In the genomic region with DNA sequence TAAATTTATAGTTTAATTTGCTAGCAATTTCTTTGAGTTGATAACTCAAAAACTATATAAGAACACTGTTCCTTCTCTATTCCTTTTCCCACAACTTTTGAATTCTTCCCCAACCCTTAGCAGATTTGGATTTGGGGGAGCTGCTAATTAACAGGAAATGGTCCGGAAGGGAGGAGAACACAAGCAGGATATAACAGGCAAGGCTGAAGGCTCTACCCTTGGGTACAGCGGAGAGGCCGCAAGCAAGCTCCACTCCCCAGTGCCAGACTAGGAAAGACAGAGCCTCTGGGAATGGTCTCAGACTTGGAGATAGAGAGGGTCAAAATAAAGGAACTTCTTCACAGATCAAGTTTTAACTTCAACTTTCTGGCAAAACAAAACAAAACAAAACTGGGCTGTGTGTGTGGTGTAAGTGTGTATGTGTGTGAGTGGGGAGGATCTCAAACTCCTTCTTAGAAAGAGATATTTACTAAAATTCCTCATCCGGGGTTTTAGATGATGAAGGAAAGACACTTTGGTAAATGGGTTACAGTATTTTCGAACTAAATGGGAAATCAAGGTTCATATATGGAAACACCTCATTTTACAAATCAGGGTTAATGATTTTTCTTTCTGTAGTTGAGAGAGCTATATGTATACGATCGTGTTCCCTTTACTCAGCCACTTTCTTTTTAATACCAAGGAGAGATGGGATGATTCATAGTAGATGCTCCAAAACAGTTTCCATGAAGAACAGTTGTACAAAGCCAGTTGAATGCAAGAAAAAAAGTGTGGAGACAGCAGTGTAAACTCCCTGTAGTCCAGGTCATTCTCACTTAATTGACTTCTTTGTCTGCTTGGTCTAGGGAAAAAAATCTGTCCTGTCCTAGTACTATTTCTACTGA, we compare ENCODE assay signal across 18 cellular contexts.
DNase-seq lines count a peak whose midpoint lies in the region; ATAC-seq, FAIRE-seq and TF ChIP-seq lines count a peak whose summit lies in the region.
"Had no signal": no experiment of that assay in that cellular context is flagged by ENCODE, and none has a peak within 500 bp of the region (broad histone marks: within the 10 kb centered on the region; RNA-seq: fewer than 3 reads in every experiment).

No MANE protein-coding gene starts in this region.

- FAIRE-seq in GM12892 (lab: Jason Lieb, UNC), result peak; percentile 9
- FAIRE-seq: D721Med had no signal

- H3K27me3 ChIP-seq in RWPE2 (ENCODE audit: insufficient read depth, poor library complexity, severe bottlenecking) (no peaks in the 10 kb centered on the region), prostate gland (replicated peaks; ENCODE audit: insufficient read depth) (no peaks in the 10 kb centered on the region), gastrocnemius medialis (no peaks in the 10 kb centered on the region)
- H3K27me3 ChIP-seq: BLaER1 had no signal

- WGBS in prostate gland, result 45% methylated on average over 7 of the region's 7 CpGs

- TF ChIP-seq POLR2A in GM12892 (IDR thresholded peaks at IDR 0.05; ENCODE audit: low read depth, low read length) (no peak), prostate gland (IDR thresholded peaks at IDR 0.05) (no peak), gastrocnemius medialis (IDR thresholded peaks at IDR 0.05) (no peak)

- H3K9me3 ChIP-seq in RWPE2 (ENCODE audit: severe bottlenecking) (no peaks in the 10 kb centered on the region), prostate gland (no peaks in the 10 kb centered on the region), gastrocnemius medialis (no peaks in the 10 kb centered on the region)
- H3K9me3 ChIP-seq: BLaER1 had no signal

- ATAC-seq in RWPE2 (ENCODE audit: low read depth), result peak; percentile 65
- ATAC-seq in gastrocnemius medialis, result no peak
- ATAC-seq in HG02973 (IDR thresholded peaks at IDR 0.05; ENCODE audit: unreplicated experiment), result no peak
- no peak for ATAC-seq in HG03175 (IDR thresholded peaks at IDR 0.05; ENCODE audit: unreplicated experiment)
- no peak for ATAC-seq in HG03095 (IDR thresholded peaks at IDR 0.05; ENCODE audit: unreplicated experiment)
- ATAC-seq: CD8-positive, alpha-beta T cell; Panc1; SK-N-SH treated with all-trans-retinoic acid at 6 μM for 48 hours had no signal

- H3K4me1 ChIP-seq in RWPE2 (ENCODE audit: insufficient read depth, poor library complexity, severe bottlenecking), result peaks cover 53% of the 10 kb centered on the region
- no peaks in the 10 kb centered on the region for H3K4me1 ChIP-seq in prostate gland (replicated peaks)
- peaks cover 6 to 8% of the 10 kb centered on the region in 2 donors for H3K4me1 ChIP-seq in gastrocnemius medialis
- H3K4me1 ChIP-seq: BLaER1 had no signal

- in situ Hi-C loops in gastrocnemius medialis (cut with MboI; ENCODE audit: low sequenced_read_pairs in 4 of 4), result no loop called here

- TF ChIP-seq CTCF in RWPE2 (IDR thresholded peaks at IDR 0.05; ENCODE audit: poor library complexity, severe bottlenecking), result no peak
- TF ChIP-seq CTCF in prostate gland (IDR thresholded peaks at IDR 0.05), result no peak
- TF ChIP-seq CTCF in gastrocnemius medialis (IDR thresholded peaks at IDR 0.05 in 4 of 5, conservative IDR thresholded peaks at IDR 0.05 in 1 of 5), result no peak

- peaks cover 18% of the 10 kb centered on the region for H3K36me3 ChIP-seq in RWPE2 (ENCODE audit: low read depth)
- no peaks in the 10 kb centered on the region for H3K36me3 ChIP-seq in prostate gland
- no peaks in the 10 kb centered on the region for H3K36me3 ChIP-seq in gastrocnemius medialis
- H3K36me3 ChIP-seq: BLaER1 had no signal

- peak overlapping the region; percentile 46 for H3K4me3 ChIP-seq in RWPE2 (ENCODE audit: severe bottlenecking)
- peak overlapping the region; percentile 1 to 7 for H3K4me3 ChIP-seq in prostate gland
- no peak overlapping the region for H3K4me3 ChIP-seq in gastrocnemius medialis
- H3K4me3 ChIP-seq: BLaER1 had no signal

- intact Hi-C loops in prostate gland (cut with DNase I) (no loop called here), gastrocnemius medialis (cut with DNase I; ENCODE audit: low total_unique reads) (no loop called here)

- peak overlapping the region; percentile 86 for H3K27ac ChIP-seq in RWPE2 (ENCODE audit: poor library complexity, severe bottlenecking)
- H3K27ac ChIP-seq in epithelial cell of prostate, result peak overlapping the region; percentile 80
- peak overlapping the region; percentile 30 to 35 for H3K27ac ChIP-seq in prostate gland
- no peak overlapping the region for H3K27ac ChIP-seq in gastrocnemius medialis
- H3K27ac ChIP-seq: BLaER1 had no signal

- no peak for DNase-seq in GM12892 (ENCODE audit: insufficient read length)
- no peak for DNase-seq in RWPE2 (ENCODE audit: low spot score)
- DNase-seq in epithelial cell of prostate (ENCODE audit: low read depth, low spot score), result no peak
- DNase-seq in prostate gland (ENCODE audit: low spot score), result peak; percentile 14
- DNase-seq in gastrocnemius medialis, result no peak
- DNase-seq: CD8-positive, alpha-beta T cell; DMS79; MV-4-11; NCI-H1417; NCI-H187 treated with DMSO at 0.1 percent for 48 hours; SHP77 treated with DMSO at 0.1 percent for 48 hours had no signal

Comparison
In these comparisons a context has a peak if more than half of its experiments do, and no peak if none do; other contexts are left out.
1. H3K27ac ChIP-seq: peak in RWPE2 (single experiment), epithelial cell of prostate (single experiment) and prostate gland (2 of 2); none in gastrocnemius medialis (0 of 4).
2. H3K4me3 ChIP-seq: peak in RWPE2 (single experiment) and prostate gland (2 of 2); none in gastrocnemius medialis (0 of 4).